ENCODE assay signal across 8 cellular contexts in genomic region chr7:48109848-48110663, GRCh38. TPM values are rescaled to one million over a fixed set of nuclear protein-coding genes. Genes with fewer than 3 reads are reported as not detected.
A peak's percentile ranks its signal among the peaks of the same experiment; 100 is the strongest.
DNase-seq lines count a peak whose midpoint lies in the region; ATAC-seq and TF ChIP-seq lines count a peak whose summit lies in the region.

No MANE protein-coding gene starts in this region.

- peaks cover 0 to 15% (median 5%) of the 10 kb centered on the region in 4 donors for H3K36me3 ChIP-seq in transverse colon

- DNase-seq in DMS 273 treated with DMSO at 0.1 percent for 48 hours (lab: John Stamatoyannopoulos, UW) (peak; percentile 6), OCI-M2 (lab: John Stamatoyannopoulos, UW; ENCODE audit: unreplicated experiment) (peak; percentile 2), fibroblast of pulmonary artery (ENCODE audit: low read depth) (peak; percentile 49), omental fat pad (ENCODE audit: low spot score) (peak; percentile 90), transverse colon (peak; percentile 91)
- DNase-seq in activated T-cell treated with anti-CD3 and anti-CD28 coated beads, Interleukin-2, amount 50 U/mL, for 48 hours = peak; percentile 92 to 93

- intact Hi-C loops in transverse colon (cut with DNase I; ENCODE audit: low total_unique reads) = loop anchor here (2.0 to 5.0 kb wide), 2 partner anchors 118 to 165 kb away; no protein-coding TSS in a partner anchor

- H3K9me3 ChIP-seq in transverse colon = no peaks in the 10 kb centered on the region

- no peak for TF ChIP-seq POLR2A in transverse colon (IDR thresholded peaks at IDR 0.05)

- no peaks in the 10 kb centered on the region for H3K27me3 ChIP-seq in transverse colon

- no peak overlapping the region for H3K4me3 ChIP-seq in fibroblast of pulmonary artery (replicated peaks; ENCODE audit: low read depth, low read length)
- no peak overlapping the region for H3K4me3 ChIP-seq in transverse colon

- in situ Hi-C loops in transverse colon (cut with MboI; ENCODE audit: low pct_ligation_motif_present in 1 of 4, low pct_unique_long_range_greater_than_20kb in 1 of 4, low sequenced_read_pairs in 3 of 4) = loop anchor here (5.0 to 10.0 kb wide), 4 partner anchors 115 to 168 kb away; partner anchors contain the start of gene PKD1L1 (in 2 of the 4)

- ATAC-seq in GM19467 (IDR thresholded peaks at IDR 0.05; ENCODE audit: unreplicated experiment) (peak; percentile 88), HG03565 (IDR thresholded peaks at IDR 0.05; ENCODE audit: unreplicated experiment) (peak; percentile 82), omental fat pad (ENCODE audit: low FRiP score) (peak; percentile 75)

- no peak overlapping the region for H3K27ac ChIP-seq in transverse colon

- TF ChIP-seq CTCF in fibroblast of pulmonary artery (IDR thresholded peaks at IDR 0.05; ENCODE audit: low read length, missing control alignments) (no peak), omental fat pad (IDR thresholded peaks at IDR 0.05) (peak in 2 of 3 donors; percentile 89 to 90), transverse colon (IDR thresholded peaks at IDR 0.05) (peak; percentile 98 to 100 (median 99))

- H3K4me1 ChIP-seq in transverse colon = no peaks in the 10 kb centered on the region

- WGBS in transverse colon (ENCODE audit: low coverage in 1 of 2), 2 donors = 10 to 23% methylated on average over 8 to 9 of the region's 9 CpGs

- no peak for TF ChIP-seq EP300 in transverse colon (IDR thresholded peaks at IDR 0.05; ENCODE audit: low read depth)

RNA-seq across cellular contexts. Expression of gene UPP1, which starts 21.0 kb away (rescaled TPM):
- total RNA-seq in omental fat pad (100 to 1,000 TPM in 1 of 4 donors, 10 to 100 TPM in 3; 26.1 to 114 (median 32.6) TPM), transverse colon (10 to 100 TPM; 31.3 to 46.8 (median 39.3) TPM)

Comparison
In these comparisons a context has a peak if more than half of its experiments do, and no peak if none do; other contexts are left out.
1. DNase-seq: peak in every context shown above with its lines; median percentile 92 in activated T-cell treated with anti-CD3 and anti-CD28 coated beads, Interleukin-2, amount 50 U/mL, for 48 hours; 91 in transverse colon; 90 in omental fat pad; 49 in fibroblast of pulmonary artery; 6 in DMS 273 treated with DMSO at 0.1 percent for 48 hours; 2 in OCI-M2.